ENCODE assay signal across 28 cellular contexts in the genomic region with DNA sequence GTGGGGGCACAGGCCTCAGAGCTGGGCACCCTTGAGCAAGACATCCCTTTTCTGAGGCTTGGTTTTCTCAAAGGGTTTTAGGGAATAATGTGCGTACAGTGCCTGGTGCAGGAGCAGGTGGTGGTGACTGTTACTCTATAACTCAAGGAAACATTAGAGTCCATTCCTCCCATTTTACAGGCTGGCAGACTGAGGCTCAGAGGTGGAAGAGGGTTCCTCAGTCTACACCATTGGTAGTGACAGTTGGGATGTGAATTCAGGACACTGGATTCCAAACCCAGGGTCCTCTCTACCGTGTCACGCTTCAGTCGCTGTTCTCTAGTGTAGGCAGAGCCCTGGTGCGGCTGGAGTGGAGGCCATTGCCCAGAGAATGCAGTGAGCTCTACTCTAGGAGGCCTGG. TPM values are rescaled to one million over a fixed set of nuclear protein-coding genes. Genes with fewer than 3 reads are reported as not detected.
"Had no signal": no experiment of that assay in that cellular context is flagged by ENCODE, and none has a peak within 500 bp of the region (broad histone marks: within the 10 kb centered on the region; RNA-seq: fewer than 3 reads in every experiment).

No MANE protein-coding gene starts in this region.

- H3K36me3 ChIP-seq: colonic mucosa, gastrocnemius medialis had no signal

- H3K27ac Mint-ChIP-seq: dendritic cell treated with granulocyte-macrophage colony-stimulating factor and Interleukin-4, amounts not matched to agents 40 ng/mL and 50 ng/mL, for 4 days; effector memory CD8-positive, alpha-beta T cell; endodermal cell had no signal

- H3K4me2 ChIP-seq: hepatocyte had no signal

- FAIRE-seq: endometrium, endothelial cell of umbilical vein, frontal cortex had no signal

- H3K27ac ChIP-seq: colonic mucosa, epithelial cell of prostate, foreskin keratinocyte, hepatocyte had no signal

- H3K4me3 ChIP-seq: colonic mucosa, coronary artery, dorsolateral prefrontal cortex, esophagus muscularis mucosa, esophagus squamous epithelium, gastrocnemius medialis, gastroesophageal sphincter, heart left ventricle, heart right ventricle, hepatocyte had no signal

- H3K27me3 ChIP-seq: colonic mucosa, dorsolateral prefrontal cortex, esophagus muscularis mucosa, esophagus squamous epithelium, foreskin keratinocyte, gastrocnemius medialis, gastroesophageal sphincter, heart left ventricle, heart right ventricle, hepatocyte had no signal

- H3K4me3 Mint-ChIP-seq: dendritic cell treated with granulocyte-macrophage colony-stimulating factor and Interleukin-4, amounts not matched to agents 40 ng/mL and 50 ng/mL, for 4 days; effector memory CD8-positive, alpha-beta T cell; endodermal cell had no signal

- H3K9me3 Mint-ChIP-seq: dendritic cell treated with granulocyte-macrophage colony-stimulating factor and Interleukin-4, amounts not matched to agents 40 ng/mL and 50 ng/mL, for 4 days; effector memory CD8-positive, alpha-beta T cell had no signal

- ATAC-seq: effector memory CD8-positive, alpha-beta T cell; foreskin keratinocyte; gastrocnemius medialis; gastroesophageal sphincter; heart left ventricle; heart right ventricle had no signal

- H3K4me1 ChIP-seq: colonic mucosa, foreskin keratinocyte had no signal

- H3K9me3 ChIP-seq: colonic mucosa, esophagus muscularis mucosa, esophagus squamous epithelium, gastrocnemius medialis, gastroesophageal sphincter had no signal

- H3K27me3 Mint-ChIP-seq: dendritic cell treated with granulocyte-macrophage colony-stimulating factor and Interleukin-4, amounts not matched to agents 40 ng/mL and 50 ng/mL, for 4 days; effector memory CD8-positive, alpha-beta T cell had no signal

- H2AFZ ChIP-seq: hepatocyte had no signal

- DNase-seq: colonic mucosa; cortex of kidney; dermis blood vessel endothelial cell; dorsolateral prefrontal cortex; effector CD4-positive, alpha-beta T cell; effector CD8-positive, alpha-beta T cell; effector memory CD4-positive, alpha-beta T cell; effector memory CD8-positive, alpha-beta T cell; endodermal cell; erythroblast; esophagus squamous epithelium; foreskin fibroblast; foreskin keratinocyte; foreskin melanocyte; gastrocnemius medialis; glutamatergic neuron; head of caudate nucleus; heart right ventricle had no signal

- H3K79me2 ChIP-seq: hepatocyte had no signal

RNA-seq across cellular contexts. Expression of a gene that starts 40.0 kb away (rescaled TPM):
- total RNA-seq: foreskin keratinocyte had no signal
